In genomic region chr1:3211582-3211981, GRCh38 we compare ENCODE assay signal across 32 cellular contexts.
"Had no signal": no experiment of that assay in that cellular context is flagged by ENCODE, and none has a peak within 500 bp of the region (broad histone marks: within the 10 kb centered on the region; RNA-seq: fewer than 3 reads in every experiment).

No MANE protein-coding gene starts in this region.

- H3K9me3 ChIP-seq: breast epithelium, esophagus muscularis mucosa, gastrocnemius medialis, heart left ventricle had no signal

- H3K36me3 ChIP-seq: breast epithelium, cardiac muscle cell, esophagus muscularis mucosa, gastrocnemius medialis, heart left ventricle, WERI-Rb-1 had no signal

- H3K27me3 ChIP-seq: cardiac muscle cell, foreskin keratinocyte, heart left ventricle had no signal

- H3K27me3 Mint-ChIP-seq: activated CD4-positive, alpha-beta memory T cell treated with anti-CD3 and anti-CD28 coated beads, Interleukin-2, amount 10 ng/mL, durations not matched to agents 7 days and 5 days; activated CD4-positive, alpha-beta T cell treated with anti-CD3 and anti-CD28 coated beads for 36 hours; activated CD4-positive, alpha-beta T cell treated with anti-CD3 and anti-CD28 coated beads, Interleukin-2, amount 10 ng/mL, durations not matched to agents 24 days and 14 days had no signal

- H3K36me3 Mint-ChIP-seq: activated naive CD8-positive, alpha-beta T cell had no signal

- H3K4me3 ChIP-seq: breast epithelium, cardiac muscle cell, esophagus muscularis mucosa, gastrocnemius medialis, heart left ventricle had no signal

- H3K9me3 Mint-ChIP-seq: activated CD4-positive, alpha-beta memory T cell treated with anti-CD3 and anti-CD28 coated beads, Interleukin-2, amount 10 ng/mL, durations not matched to agents 7 days and 5 days; activated CD4-positive, alpha-beta T cell treated with anti-CD3 and anti-CD28 coated beads, Interleukin-2, amount 10 ng/mL, durations not matched to agents 24 days and 14 days; activated T-cell treated with anti-CD3 and anti-CD28 coated beads, Interleukin-2, amount 50 U/mL, for 4 hours; activated T-helper 17 cell treated with anti-CD3 and anti-CD28 coated beads, Interleukin-2, amount 50 U/mL, for 72 hours; central memory CD8-positive, alpha-beta T cell; effector memory CD8-positive, alpha-beta T cell; T-helper 2 cell treated with Interferon-gamma antibody and Interleukin-4, amounts not matched to agents 5 μg/mL and 100 μg/mL, for 36 hours had no signal

- H3K4me3 Mint-ChIP-seq: activated CD4-positive, alpha-beta memory T cell treated with anti-CD3 and anti-CD28 coated beads, Interleukin-2, amount 10 ng/mL, durations not matched to agents 7 days and 5 days; activated CD4-positive, alpha-beta T cell treated with anti-CD3 and anti-CD28 coated beads for 36 hours; activated CD4-positive, alpha-beta T cell treated with anti-CD3 and anti-CD28 coated beads, Interleukin-2, amount 10 ng/mL, durations not matched to agents 24 days and 14 days; activated naive CD8-positive, alpha-beta T cell; activated T-cell treated with anti-CD3 and anti-CD28 coated beads, Interleukin-2, amount 50 U/mL, for 4 hours; activated T-helper 17 cell treated with anti-CD3 and anti-CD28 coated beads, Interleukin-2, amount 50 U/mL, for 72 hours; central memory CD8-positive, alpha-beta T cell; effector memory CD8-positive, alpha-beta T cell; T-helper 17 cell; T-helper 2 cell treated with Interferon-gamma antibody and Interleukin-4, amounts not matched to agents 5 μg/mL and 100 μg/mL, for 36 hours had no signal

- H3K4me1 ChIP-seq: breast epithelium, foreskin keratinocyte, gastrocnemius medialis had no signal

- H3K4me1 Mint-ChIP-seq: activated CD4-positive, alpha-beta memory T cell treated with anti-CD3 and anti-CD28 coated beads, Interleukin-2, amount 10 ng/mL, durations not matched to agents 7 days and 5 days; activated CD4-positive, alpha-beta T cell treated with anti-CD3 and anti-CD28 coated beads for 36 hours; activated CD4-positive, alpha-beta T cell treated with anti-CD3 and anti-CD28 coated beads, Interleukin-2, amount 10 ng/mL, durations not matched to agents 24 days and 14 days; activated T-helper 17 cell treated with anti-CD3 and anti-CD28 coated beads, Interleukin-2, amount 50 U/mL, for 72 hours; central memory CD8-positive, alpha-beta T cell; T-helper 17 cell had no signal

- H3K27ac ChIP-seq: breast epithelium, cardiac muscle cell, esophagus muscularis mucosa, foreskin keratinocyte, gastrocnemius medialis, heart left ventricle, WERI-Rb-1 had no signal

- H3K27ac Mint-ChIP-seq: activated CD4-positive, alpha-beta memory T cell treated with anti-CD3 and anti-CD28 coated beads, Interleukin-2, amount 10 ng/mL, durations not matched to agents 7 days and 5 days; activated CD4-positive, alpha-beta T cell treated with anti-CD3 and anti-CD28 coated beads for 36 hours; activated CD4-positive, alpha-beta T cell treated with anti-CD3 and anti-CD28 coated beads, Interleukin-2, amount 10 ng/mL, durations not matched to agents 24 days and 14 days; activated naive CD8-positive, alpha-beta T cell; activated T-helper 17 cell treated with anti-CD3 and anti-CD28 coated beads, Interleukin-2, amount 50 U/mL, for 72 hours; effector memory CD8-positive, alpha-beta T cell; T-helper 17 cell; T-helper 2 cell treated with Interferon-gamma antibody and Interleukin-4, amounts not matched to agents 5 μg/mL and 100 μg/mL, for 36 hours had no signal

- DNase-seq: activated CD4-positive, alpha-beta memory T cell treated with anti-CD3 and anti-CD28 coated beads, Interleukin-2, amount 10 ng/mL, durations not matched to agents 7 days and 5 days; activated CD4-positive, alpha-beta T cell treated with anti-CD3 and anti-CD28 coated beads for 36 hours; activated CD4-positive, alpha-beta T cell treated with anti-CD3 and anti-CD28 coated beads, Interleukin-2, amount 10 ng/mL, durations not matched to agents 24 days and 14 days; activated CD4-positive, CD25-positive, alpha-beta regulatory T cell; activated CD4-positive, CD25-positive, alpha-beta regulatory T cell treated with anti-CD3 and anti-CD28 coated beads, Interleukin-2, amount 50 U/mL, for 72 hours; activated CD8-positive, alpha-beta memory T cell treated with anti-CD3 and anti-CD28 coated beads for 24 hours; activated effector memory CD4-positive, alpha-beta T cell treated with Interleukin-2 at 50 U/mL for 16 hours; activated gamma-delta T cell treated with Interleukin-2 at 50 U/mL for 16 hours; activated naive CD4-positive, alpha-beta T cell treated with anti-CD3 and anti-CD28 coated beads, Interleukin-2, amount 50 U/mL, for 16 hours; activated naive CD4-positive, alpha-beta T cell treated with Interleukin-2 at 50 U/mL for 16 hours; activated T-cell treated with anti-CD3 and anti-CD28 coated beads, Interleukin-2, amount 50 U/mL, for 4 hours; amniotic stem cell; cortex of kidney; dermis blood vessel endothelial cell; effector CD4-positive, alpha-beta T cell; effector memory CD8-positive, alpha-beta T cell; erythroblast; foreskin keratinocyte; gastrocnemius medialis; glutamatergic neuron; heart left ventricle; T-helper 1 cell; T-helper 17 cell; T1000; WERI-Rb-1 had no signal

- ATAC-seq: activated CD4-positive, alpha-beta T cell treated with anti-CD3 and anti-CD28 coated beads for 36 hours; activated T-cell treated with anti-CD3 and anti-CD28 coated beads, Interleukin-2, amount 50 U/mL, for 4 hours; activated T-helper 17 cell treated with anti-CD3 and anti-CD28 coated beads, Interleukin-2, amount 50 U/mL, for 72 hours; effector memory CD8-positive, alpha-beta T cell; foreskin keratinocyte; gastrocnemius medialis; heart left ventricle; T-helper 17 cell had no signal
